33 cellular contexts compared by ENCODE assay signal in the genomic region with DNA sequence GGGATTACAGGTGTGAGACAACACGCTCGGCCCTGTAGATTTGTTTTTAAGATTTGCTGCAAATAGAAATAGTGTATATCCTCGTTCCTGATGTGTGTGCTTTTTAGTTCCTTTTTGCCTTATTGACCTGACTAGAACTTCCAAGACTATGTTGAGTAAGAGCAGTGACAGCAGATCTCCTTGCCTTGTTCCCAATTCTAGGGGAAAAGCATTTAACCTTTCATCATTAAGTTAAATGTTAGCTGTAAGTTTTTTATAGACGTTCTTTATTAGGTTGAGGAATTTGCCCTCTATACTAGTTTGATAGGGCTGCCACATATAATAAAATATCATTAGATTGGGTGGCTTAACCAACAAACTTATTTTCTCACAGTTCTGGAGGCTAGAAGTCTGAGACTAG. TPM values are rescaled to one million over a fixed set of nuclear protein-coding genes. Genes with fewer than 3 reads are reported as not detected.
"Had no signal": no experiment of that assay in that cellular context is flagged by ENCODE, and none has a peak within 500 bp of the region (broad histone marks: within the 10 kb centered on the region; RNA-seq: fewer than 3 reads in every experiment).

No MANE protein-coding gene starts in this region.

- H3K36me3 Mint-ChIP-seq: natural killer cell treated with Interleukin-12 subunit alpha and Interleukin-12 subunit beta and Interleukin-15 and Interleukin-18, amount 100 ng/mL, for 72 hours had no signal

- H3K4me1 Mint-ChIP-seq: naive B cell; neural crest cell; stimulated activated memory B cell treated with anti-CD40 and anti-IgM and Interleukin-4, amounts not matched to agents 10 μg/mL and 1 μg/mL and 100 μg/mL, for 72 hours had no signal

- H3K9me3 Mint-ChIP-seq: immature natural killer cell; natural killer cell treated with Interleukin-12 subunit alpha and Interleukin-12 subunit beta and Interleukin-15 and Interleukin-18, amount 100 ng/mL, for 72 hours had no signal

- H3K4me1 ChIP-seq: gastrocnemius medialis, lower lobe of right lung, pancreas, sigmoid colon, spleen, tibial nerve, upper lobe of right lung, uterus had no signal

- H3K27ac Mint-ChIP-seq: immature natural killer cell; naive B cell; natural killer cell treated with Interleukin-12 subunit alpha and Interleukin-12 subunit beta and Interleukin-15 and Interleukin-18, amount 100 ng/mL, for 72 hours; stimulated activated memory B cell treated with anti-CD40 and anti-IgM and Interleukin-4, amounts not matched to agents 10 μg/mL and 1 μg/mL and 100 μg/mL, for 72 hours had no signal

- H3K36me3 ChIP-seq: gastrocnemius medialis, lower lobe of right lung, pancreas, thoracic aorta, uterus had no signal

- H3K27me3 ChIP-seq: dorsolateral prefrontal cortex, gastrocnemius medialis, neutrophil, pancreas, sigmoid colon, spleen, tibial nerve, upper lobe of right lung, uterus had no signal

- H3K4me3 ChIP-seq: dorsolateral prefrontal cortex, gastrocnemius medialis, lower lobe of right lung, pancreas, sigmoid colon, spleen, thoracic aorta, tibial nerve, upper lobe of right lung, uterus had no signal

- DNase-seq: cerebellar nuclear complex; dorsolateral prefrontal cortex; effector CD4-positive, alpha-beta T cell; foreskin fibroblast; gastrocnemius medialis; head of caudate nucleus; hippocampal formation; immature natural killer cell; islet precursor cell; kidney glomerular epithelial cell; left ventricle myocardium superior; lower lobe of right lung; naive B cell; pancreas; sigmoid colon; spleen; stimulated activated CD4-positive, alpha-beta T cell treated with anti-CD3 and anti-CD28 coated beads, Interleukin-4, amount 100 ng/mL, for 4 hours; stimulated activated naive CD8-positive, alpha-beta T cell treated with anti-CD3 and anti-CD28 coated beads, Interleukin-15, Interleukin-2, amounts not matched to agents 100 U/mL and 50 U/mL, for 24 hours; substantia nigra; upper lobe of right lung; uterus had no signal

- ATAC-seq: esophagus mucosa; gastrocnemius medialis; left ventricle myocardium superior; lower lobe of right lung; natural killer cell treated with Interleukin-12 subunit alpha and Interleukin-12 subunit beta and Interleukin-15 and Interleukin-18, amount 100 ng/mL, for 72 hours; pancreas; stimulated activated memory B cell treated with anti-CD40 and anti-IgM and Interleukin-4, amounts not matched to agents 10 μg/mL and 1 μg/mL and 100 μg/mL, for 72 hours; stimulated activated naive CD8-positive, alpha-beta T cell treated with anti-CD3 and anti-CD28 coated beads, Interleukin-15, Interleukin-2, amounts not matched to agents 100 U/mL and 50 U/mL, for 24 hours; upper lobe of right lung had no signal

- H3K27ac ChIP-seq: dorsolateral prefrontal cortex, gastrocnemius medialis, lower lobe of right lung, neutrophil, pancreas, sigmoid colon, spleen, thoracic aorta, tibial nerve, upper lobe of right lung, uterus had no signal

- H3K4me3 Mint-ChIP-seq: immature natural killer cell; naive B cell; natural killer cell treated with Interleukin-12 subunit alpha and Interleukin-12 subunit beta and Interleukin-15 and Interleukin-18, amount 100 ng/mL, for 72 hours; neural crest cell; stimulated activated memory B cell treated with anti-CD40 and anti-IgM and Interleukin-4, amounts not matched to agents 10 μg/mL and 1 μg/mL and 100 μg/mL, for 72 hours had no signal

- H3K9me3 ChIP-seq: gastrocnemius medialis, lower lobe of right lung, neutrophil, pancreas, sigmoid colon, spleen, thoracic aorta, upper lobe of right lung, uterus had no signal

- H3K27me3 Mint-ChIP-seq: naive B cell; natural killer cell treated with Interleukin-12 subunit alpha and Interleukin-12 subunit beta and Interleukin-15 and Interleukin-18, amount 100 ng/mL, for 72 hours; stimulated activated memory B cell treated with anti-CD40 and anti-IgM and Interleukin-4, amounts not matched to agents 10 μg/mL and 1 μg/mL and 100 μg/mL, for 72 hours had no signal

RNA-seq across cellular contexts. Expression of gene B3GNT6, which starts 32.7 kb away (rescaled TPM):
- total RNA-seq: glomerular endothelial cell; left ventricle myocardium superior; lower lobe of right lung; mesenteric fat pad; natural killer cell treated with Interleukin-12 subunit alpha and Interleukin-12 subunit beta and Interleukin-15 and Interleukin-18, amount 100 ng/mL, for 72 hours; neural crest cell; omental fat pad; posterior vena cava; sigmoid colon; skeletal muscle tissue; spleen; tibial nerve; upper lobe of right lung had no signal
